2 cellular contexts compared by ENCODE assay signal in genomic region chr10:101121661-101122045, GRCh38.
TF ChIP-seq lines count a peak whose summit lies in the region.

No MANE protein-coding gene starts in this region.

TF ChIP-seq in SK-N-SH, 30 proteins besides CTCF, POLR2A, EP300 and RAD21 (continued from another document):
- TF ChIP-seq, protein P1, sequence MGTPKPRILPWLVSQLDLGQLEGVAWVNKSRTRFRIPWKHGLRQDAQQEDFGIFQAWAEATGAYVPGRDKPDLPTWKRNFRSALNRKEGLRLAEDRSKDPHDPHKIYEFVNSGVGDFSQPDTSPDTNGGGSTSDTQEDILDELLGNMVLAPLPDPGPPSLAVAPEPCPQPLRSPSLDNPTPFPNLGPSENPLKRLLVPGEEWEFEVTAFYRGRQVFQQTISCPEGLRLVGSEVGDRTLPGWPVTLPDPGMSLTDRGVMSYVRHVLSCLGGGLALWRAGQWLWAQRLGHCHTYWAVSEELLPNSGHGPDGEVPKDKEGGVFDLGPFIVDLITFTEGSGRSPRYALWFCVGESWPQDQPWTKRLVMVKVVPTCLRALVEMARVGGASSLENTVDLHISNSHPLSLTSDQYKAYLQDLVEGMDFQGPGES (IDR thresholded peaks at IDR 0.05; ENCODE audit: low read depth, low read length), result no peak
- TF ChIP-seq MEF2A (IDR thresholded peaks at IDR 0.05; ENCODE audit: borderline replicate concordance, low read depth), result no peak
TF ChIP-seq in SK-N-SH: peak in this region for 0.

TF ChIP-seq in SK-N-SH treated with all-trans-retinoic acid at 6 μM for 48 hours, 23 proteins besides CTCF, POLR2A, EP300 and RAD21 (continued from another document):
- no peak for TF ChIP-seq RARB (CRISPR knock-in tag; IDR thresholded peaks at IDR 0.05)
- no peak for TF ChIP-seq POU6F1 (CRISPR knock-in tag; IDR thresholded peaks at IDR 0.05; ENCODE audit: borderline replicate concordance, low read depth)
- TF ChIP-seq SNAI2 (CRISPR knock-in tag; IDR thresholded peaks at IDR 0.05), result no peak
- TF ChIP-seq PATZ1 (CRISPR knock-in tag; IDR thresholded peaks at IDR 0.05; ENCODE audit: borderline replicate concordance), result no peak
- no peak for TF ChIP-seq ARNTL (CRISPR knock-in tag; IDR thresholded peaks at IDR 0.05; ENCODE audit: borderline replicate concordance, low read depth)
- TF ChIP-seq, protein P2, sequence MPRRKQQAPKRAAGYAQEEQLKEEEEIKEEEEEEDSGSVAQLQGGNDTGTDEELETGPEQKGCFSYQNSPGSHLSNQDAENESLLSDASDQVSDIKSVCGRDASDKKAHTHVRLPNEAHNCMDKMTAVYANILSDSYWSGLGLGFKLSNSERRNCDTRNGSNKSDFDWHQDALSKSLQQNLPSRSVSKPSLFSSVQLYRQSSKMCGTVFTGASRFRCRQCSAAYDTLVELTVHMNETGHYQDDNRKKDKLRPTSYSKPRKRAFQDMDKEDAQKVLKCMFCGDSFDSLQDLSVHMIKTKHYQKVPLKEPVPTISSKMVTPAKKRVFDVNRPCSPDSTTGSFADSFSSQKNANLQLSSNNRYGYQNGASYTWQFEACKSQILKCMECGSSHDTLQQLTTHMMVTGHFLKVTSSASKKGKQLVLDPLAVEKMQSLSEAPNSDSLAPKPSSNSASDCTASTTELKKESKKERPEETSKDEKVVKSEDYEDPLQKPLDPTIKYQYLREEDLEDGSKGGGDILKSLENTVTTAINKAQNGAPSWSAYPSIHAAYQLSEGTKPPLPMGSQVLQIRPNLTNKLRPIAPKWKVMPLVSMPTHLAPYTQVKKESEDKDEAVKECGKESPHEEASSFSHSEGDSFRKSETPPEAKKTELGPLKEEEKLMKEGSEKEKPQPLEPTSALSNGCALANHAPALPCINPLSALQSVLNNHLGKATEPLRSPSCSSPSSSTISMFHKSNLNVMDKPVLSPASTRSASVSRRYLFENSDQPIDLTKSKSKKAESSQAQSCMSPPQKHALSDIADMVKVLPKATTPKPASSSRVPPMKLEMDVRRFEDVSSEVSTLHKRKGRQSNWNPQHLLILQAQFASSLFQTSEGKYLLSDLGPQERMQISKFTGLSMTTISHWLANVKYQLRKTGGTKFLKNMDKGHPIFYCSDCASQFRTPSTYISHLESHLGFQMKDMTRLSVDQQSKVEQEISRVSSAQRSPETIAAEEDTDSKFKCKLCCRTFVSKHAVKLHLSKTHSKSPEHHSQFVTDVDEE (CRISPR knock-in tag; IDR thresholded peaks at IDR 0.05), result no peak
- no peak for TF ChIP-seq TOX (CRISPR knock-in tag; IDR thresholded peaks at IDR 0.05; ENCODE audit: borderline replicate concordance)
- TF ChIP-seq ZNF70 (CRISPR knock-in tag; IDR thresholded peaks at IDR 0.05), result no peak
